ENCODE assay signal across 1 cellular context in genomic region chr2:235495373-235496238, GRCh38.
TF ChIP-seq lines count a peak whose summit lies in the region.

No MANE protein-coding gene starts in this region.

TF ChIP-seq in HepG2, 621 proteins besides CTCF, POLR2A, EP300 and RAD21 (continued from another document):
- 0 out of 2 replicates have a peak, but pooled peaks have one; percentile 94 for TF ChIP-seq ZNF713 (CRISPR knock-in tag; IDR thresholded peaks at IDR 0.05)
- TF ChIP-seq EED (CRISPR knock-in tag; IDR thresholded peaks at IDR 0.05), result no peak
- 0 out of 2 replicates have a peak, but pooled peaks have one; percentile 9 for TF ChIP-seq SIN3A (IDR thresholded peaks at IDR 0.05; ENCODE audit: borderline replicate concordance, low read depth, low read length)
- 0 out of 2 replicates have a peak, but pooled peaks have one; percentile 7 for TF ChIP-seq ZNF609 (CRISPR knock-in tag; IDR thresholded peaks at IDR 0.05; ENCODE audit: borderline replicate concordance)
- no peak for TF ChIP-seq FOXA1 (IDR thresholded peaks at IDR 0.05)
- TF ChIP-seq FOXA1 (CRISPR knock-in tag; IDR thresholded peaks at IDR 0.05), result no peak
- TF ChIP-seq, protein P1, sequence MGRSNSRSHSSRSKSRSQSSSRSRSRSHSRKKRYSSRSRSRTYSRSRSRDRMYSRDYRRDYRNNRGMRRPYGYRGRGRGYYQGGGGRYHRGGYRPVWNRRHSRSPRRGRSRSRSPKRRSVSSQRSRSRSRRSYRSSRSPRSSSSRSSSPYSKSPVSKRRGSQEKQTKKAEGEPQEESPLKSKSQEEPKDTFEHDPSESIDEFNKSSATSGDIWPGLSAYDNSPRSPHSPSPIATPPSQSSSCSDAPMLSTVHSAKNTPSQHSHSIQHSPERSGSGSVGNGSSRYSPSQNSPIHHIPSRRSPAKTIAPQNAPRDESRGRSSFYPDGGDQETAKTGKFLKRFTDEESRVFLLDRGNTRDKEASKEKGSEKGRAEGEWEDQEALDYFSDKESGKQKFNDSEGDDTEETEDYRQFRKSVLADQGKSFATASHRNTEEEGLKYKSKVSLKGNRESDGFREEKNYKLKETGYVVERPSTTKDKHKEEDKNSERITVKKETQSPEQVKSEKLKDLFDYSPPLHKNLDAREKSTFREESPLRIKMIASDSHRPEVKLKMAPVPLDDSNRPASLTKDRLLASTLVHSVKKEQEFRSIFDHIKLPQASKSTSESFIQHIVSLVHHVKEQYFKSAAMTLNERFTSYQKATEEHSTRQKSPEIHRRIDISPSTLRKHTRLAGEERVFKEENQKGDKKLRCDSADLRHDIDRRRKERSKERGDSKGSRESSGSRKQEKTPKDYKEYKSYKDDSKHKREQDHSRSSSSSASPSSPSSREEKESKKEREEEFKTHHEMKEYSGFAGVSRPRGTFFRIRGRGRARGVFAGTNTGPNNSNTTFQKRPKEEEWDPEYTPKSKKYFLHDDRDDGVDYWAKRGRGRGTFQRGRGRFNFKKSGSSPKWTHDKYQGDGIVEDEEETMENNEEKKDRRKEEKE (IDR thresholded peaks at IDR 0.05), result no peak
- 0 out of 2 replicates have a peak, but pooled peaks have one; percentile 42 for TF ChIP-seq NR0B2 (CRISPR knock-in tag; IDR thresholded peaks at IDR 0.05)
- TF ChIP-seq ARNT2 (CRISPR knock-in tag; IDR thresholded peaks at IDR 0.05; ENCODE audit: low read depth), result 0 out of 2 replicates have a peak, but pooled peaks have one; percentile 3
- 0 out of 2 replicates have a peak, but pooled peaks have one; percentile 1 for TF ChIP-seq ARNTL (CRISPR knock-in tag; IDR thresholded peaks at IDR 0.05)
- peak; percentile 26; the same call in 1 of the 2 replicates for TF ChIP-seq ZNF274 (CRISPR knock-in tag; IDR thresholded peaks at IDR 0.05)
- TF ChIP-seq NFATC3 (CRISPR knock-in tag; IDR thresholded peaks at IDR 0.05), result 0 out of 2 replicates have a peak, but pooled peaks have one; percentile 41
- 0 out of 2 replicates have a peak, but pooled peaks have one; percentile 5 for TF ChIP-seq SRY (CRISPR knock-in tag; IDR thresholded peaks at IDR 0.05)
- no peak; the same call in 1 of the 2 replicates for TF ChIP-seq ZNF576 (CRISPR knock-in tag; IDR thresholded peaks at IDR 0.05)
- TF ChIP-seq ZNF44 (CRISPR knock-in tag; IDR thresholded peaks at IDR 0.05), result peak; percentile 19; the same call in 1 of the 2 replicates
- TF ChIP-seq RFX3 (CRISPR knock-in tag; IDR thresholded peaks at IDR 0.05), result no peak
- 0 out of 2 replicates have a peak, but pooled peaks have one; percentile 22 for TF ChIP-seq ZBTB4 (CRISPR knock-in tag; IDR thresholded peaks at IDR 0.05; ENCODE audit: borderline replicate concordance)
- TF ChIP-seq ZNF232 (CRISPR knock-in tag; IDR thresholded peaks at IDR 0.05; ENCODE audit: borderline replicate concordance), result no peak
- peak; percentile 15 for TF ChIP-seq ZNF781 (CRISPR knock-in tag; IDR thresholded peaks at IDR 0.05; ENCODE audit: borderline replicate concordance, not compliant biosample characterization)
- TF ChIP-seq ZBTB8A (CRISPR knock-in tag; IDR thresholded peaks at IDR 0.05; ENCODE audit: borderline replicate concordance, low read depth), result no peak; the same call in 1 of the 2 replicates
- peak; percentile 8; the same call in 1 of the 2 replicates for TF ChIP-seq KDM5B (CRISPR knock-in tag; IDR thresholded peaks at IDR 0.05; ENCODE audit: borderline replicate concordance)
- TF ChIP-seq BHLHE40 (IDR thresholded peaks at IDR 0.05; ENCODE audit: low read length), result no peak
- TF ChIP-seq KDM4B (CRISPR knock-in tag; IDR thresholded peaks at IDR 0.05), result no peak
- no peak for TF ChIP-seq REXO4 (CRISPR knock-in tag; IDR thresholded peaks at IDR 0.05; ENCODE audit: borderline replicate concordance)
- TF ChIP-seq STAG1 (CRISPR knock-in tag; IDR thresholded peaks at IDR 0.05), result peak; percentile 18; the same call in 1 of the 2 replicates
- TF ChIP-seq MEIS1 (CRISPR knock-in tag; IDR thresholded peaks at IDR 0.05; ENCODE audit: borderline replicate concordance), result 0 out of 2 replicates have a peak, but pooled peaks have one; percentile 4
